In the genomic region with DNA sequence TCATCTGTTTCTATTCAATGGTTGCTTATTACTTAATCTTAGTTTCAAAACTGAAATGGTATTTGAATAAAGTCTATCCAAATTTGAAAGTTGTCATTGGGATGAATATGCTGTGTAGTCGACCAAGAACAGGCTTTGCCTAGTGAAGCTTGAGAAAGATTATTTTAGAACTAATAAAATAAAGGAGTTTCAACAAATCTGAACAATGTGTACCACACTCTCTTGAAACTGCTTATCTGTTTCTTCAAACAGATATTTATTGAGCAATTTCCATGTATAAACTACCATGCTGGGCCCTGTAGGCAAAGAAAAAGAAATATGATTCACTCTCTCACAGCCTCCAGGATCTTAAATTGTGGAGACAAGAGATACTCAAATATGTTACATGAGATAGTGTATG, we compare ENCODE assay signal across 20 cellular contexts.
"Had no signal": no experiment of that assay in that cellular context is flagged by ENCODE, and none has a peak within 500 bp of the region (broad histone marks: within the 10 kb centered on the region; RNA-seq: fewer than 3 reads in every experiment).

No MANE protein-coding gene starts in this region.

- H3K4me1 ChIP-seq: gastrocnemius medialis, pancreas, suprapubic skin had no signal

- ATAC-seq: gastrocnemius medialis; left ventricle myocardium superior; pancreas; right cardiac atrium; stimulated activated effector memory CD8-positive, alpha-beta T cell treated with anti-CD3 and anti-CD28 coated beads, Interleukin-12 subunit alpha, Interleukin-12 subunit beta, amount 100 ng/mL, for 72 hours; stimulated activated naive CD8-positive, alpha-beta T cell treated with anti-CD3 and anti-CD28 coated beads, Interleukin-15, Interleukin-2, amounts not matched to agents 100 U/mL and 50 U/mL, for 24 hours had no signal

- H3K27ac ChIP-seq: coronary artery, gastrocnemius medialis, pancreas, suprapubic skin had no signal

- H3K27me3 ChIP-seq: gastrocnemius medialis, pancreas, suprapubic skin, thyroid gland, upper lobe of left lung had no signal

- DNase-seq: caudate nucleus; effector CD4-positive, alpha-beta T cell; gastrocnemius medialis; glutamatergic neuron; kidney; left cardiac atrium; left ventricle myocardium superior; mesendoderm; naive B cell; occipital lobe; pancreas; right cardiac atrium; stimulated activated CD4-positive, alpha-beta T cell treated with anti-CD3 and anti-CD28 coated beads, Interleukin-4, amount 100 ng/mL, for 1 hour; stimulated activated CD8-positive, alpha-beta memory T cell treated with anti-CD3 and anti-CD28 coated beads, Interleukin-4, amount 100 ng/mL, for 48 hours; stimulated activated naive CD8-positive, alpha-beta T cell treated with anti-CD3 and anti-CD28 coated beads, Interleukin-15, Interleukin-2, amounts not matched to agents 100 U/mL and 50 U/mL, for 24 hours; thyroid gland; upper lobe of left lung had no signal

- H3K4me3 ChIP-seq: coronary artery, gastrocnemius medialis, pancreas, suprapubic skin, thyroid gland, upper lobe of left lung had no signal

- H3K9me3 ChIP-seq: gastrocnemius medialis, pancreas, thyroid gland had no signal

- H3K36me3 ChIP-seq: gastrocnemius medialis, pancreas, suprapubic skin, thyroid gland, upper lobe of left lung had no signal
